8 cellular contexts compared by ENCODE assay signal in genomic region chr2:232632904-232633412, GRCh38. TPM values are rescaled to one million over a fixed set of nuclear protein-coding genes. Genes with fewer than 3 reads are reported as not detected.
DNase-seq lines count a peak whose midpoint lies in the region; ATAC-seq and TF ChIP-seq lines count a peak whose summit lies in the region.

No MANE protein-coding gene starts in this region.

- H3K27me3 Mint-ChIP-seq in naive thymus-derived CD4-positive, alpha-beta T cell: peaks cover 30 to 58% (median 49%) of the 10 kb centered on the region in 5 donors

- H3K27ac ChIP-seq in PC-9 (no peak overlapping the region), esophagus muscularis mucosa (replicated peaks in 1 of 4) (peak overlapping the region; percentile 65 to 83 (median 76))
- H3K27ac ChIP-seq in naive thymus-derived CD4-positive, alpha-beta T cell (ENCODE audit: low read depth, low read length): no peak overlapping the region

- ATAC-seq in naive thymus-derived CD4-positive, alpha-beta T cell: peak; percentile 26
- no peak for ATAC-seq in HG02623 (IDR thresholded peaks at IDR 0.05; ENCODE audit: unreplicated experiment)

- H3K4me2 ChIP-seq in PC-9: peak overlapping the region; percentile 93

- H3K27me3 ChIP-seq in PC-9 (ENCODE audit: insufficient read depth, low read depth) (peaks cover 16% of the 10 kb centered on the region), esophagus muscularis mucosa (peaks cover 9 to 76% (median 25%) of the 10 kb centered on the region in 4 donors)
- H3K27me3 ChIP-seq in naive thymus-derived CD4-positive, alpha-beta T cell (ENCODE audit: control insufficient read depth in 2 of 2, insufficient read depth in 2 of 2, low read length in 2 of 2): peaks cover 4 to 8% of the 10 kb centered on the region in 2 donors

- POLR2A ChIA-PET in PC-9 (lab: Charles Lee; ENCODE audit: unreplicated experiment): interaction anchor here (0.7 kb wide), 1 partner anchor 23 kb away, joined by 3 read pairs; no protein-coding TSS in a partner anchor
- POLR2A ChIA-PET in naive thymus-derived CD4-positive, alpha-beta T cell (lab: Charles Lee): interaction anchor here (0.6 kb wide), 1 partner anchor 771 kb away, joined by 3 read pairs; no protein-coding TSS in a partner anchor

- intact Hi-C loops in PC-9 (cut with micrococcal nuclease; ENCODE audit: unreplicated experiment): loop anchor here (1.0 kb wide), 1 partner anchor 22 kb away; no protein-coding TSS in a partner anchor
- intact Hi-C loops in esophagus muscularis mucosa (cut with DNase I): no loop called here
- intact Hi-C loops in naive thymus-derived CD4-positive, alpha-beta T cell (cut with micrococcal nuclease): loop anchor here in 1 of 2 donors (2.0 kb wide), 1 partner anchor 64 kb away; the partner anchor contains the start of gene GIGYF2

- TF ChIP-seq EP300 in esophagus muscularis mucosa (IDR thresholded peaks at IDR 0.05): no peak

- TF ChIP-seq CTCF in PC-9 (conservative IDR thresholded peaks at IDR 0.05): no peak
- TF ChIP-seq CTCF in esophagus muscularis mucosa (IDR thresholded peaks at IDR 0.05): no peak

- peaks cover 0 to 4% (median 0%) of the 10 kb centered on the region in 11 donors for H3K9me3 Mint-ChIP-seq in naive thymus-derived CD4-positive, alpha-beta T cell

- H2AFZ ChIP-seq in PC-9: peak overlapping the region; percentile 87

- H3K9me2 ChIP-seq in PC-9 (ENCODE audit: insufficient read depth): no peaks in the 10 kb centered on the region

- DNase-seq in DMS114 treated with DMSO at 0.1 percent for 48 hours (lab: John Stamatoyannopoulos, UW; ENCODE audit: unreplicated experiment): peak; percentile 21
- no peak for DNase-seq in PC-9
- no peak for DNase-seq in esophagus muscularis mucosa (ENCODE audit: extremely low spot score)
- no peak for DNase-seq in naive thymus-derived CD4-positive, alpha-beta T cell
- no peak for DNase-seq in retina
- no peak for DNase-seq in NCI-H526 treated with DMSO at 0.1 percent for 48 hours (lab: John Stamatoyannopoulos, UW)
- no peak for DNase-seq in NCI-H1092 treated with DMSO at 0.1 percent for 48 hours (lab: John Stamatoyannopoulos, UW)

- no peaks in the 10 kb centered on the region for H3F3A ChIP-seq in PC-9 (ENCODE audit: insufficient read depth, low read depth)

- peak overlapping the region; percentile 44 to 76 (median 60) for H3K4me3 Mint-ChIP-seq in naive thymus-derived CD4-positive, alpha-beta T cell

- CTCF ChIA-PET in PC-9 (lab: Charles Lee): interaction anchor here (1.7 kb wide), 1 partner anchor 22 kb away, joined by 4 read pairs; no protein-coding TSS in a partner anchor
- CTCF ChIA-PET in naive thymus-derived CD4-positive, alpha-beta T cell (lab: Charles Lee): interaction anchor here (0.6 kb wide), 1 partner anchor 614 kb away, joined by 3 read pairs; no protein-coding TSS in a partner anchor

- H3K27ac Mint-ChIP-seq in naive thymus-derived CD4-positive, alpha-beta T cell: peak overlapping the region in 1 of 9 donors; percentile 32

- H3K36me3 Mint-ChIP-seq in naive thymus-derived CD4-positive, alpha-beta T cell: peaks cover 0 to 5% (median 0%) of the 10 kb centered on the region in 5 donors

- H3K4me3 ChIP-seq in PC-9 (peak overlapping the region; percentile 90), esophagus muscularis mucosa (peak overlapping the region; percentile 57 to 78 (median 66))
- H3K4me3 ChIP-seq in naive thymus-derived CD4-positive, alpha-beta T cell (ENCODE audit: low read length): peak overlapping the region; percentile 47

- H4K20me1 ChIP-seq in PC-9 (ENCODE audit: insufficient read depth): no peaks in the 10 kb centered on the region

- H3K4me1 ChIP-seq in PC-9 (replicated peaks; ENCODE audit: insufficient read depth) (peaks cover 12% of the 10 kb centered on the region), esophagus muscularis mucosa (peaks cover 6 to 30% (median 28%) of the 10 kb centered on the region in 4 donors)
- peaks cover 5 to 7% of the 10 kb centered on the region in 2 donors for H3K4me1 ChIP-seq in naive thymus-derived CD4-positive, alpha-beta T cell (ENCODE audit: control insufficient read depth in 2 of 2, insufficient read depth in 2 of 2, low read length in 2 of 2)

- 4% methylated on average over 30 of the region's 40 CpGs for WGBS in esophagus muscularis mucosa

- no peaks in the 10 kb centered on the region for H3K79me2 ChIP-seq in PC-9 (ENCODE audit: low read depth)

- peaks cover 2 to 20% (median 9%) of the 10 kb centered on the region in 7 donors for H3K4me1 Mint-ChIP-seq in naive thymus-derived CD4-positive, alpha-beta T cell

- BruUV-seq in PC-9 (replicated peaks; lab: Mats Ljungman, UMichigan): TSS peak; percentile 86

- H3K9me3 ChIP-seq in PC-9 (ENCODE audit: insufficient read depth, low read depth) (no peaks in the 10 kb centered on the region), esophagus muscularis mucosa (no peaks in the 10 kb centered on the region)
- no peaks in the 10 kb centered on the region for H3K9me3 ChIP-seq in naive thymus-derived CD4-positive, alpha-beta T cell (ENCODE audit: control insufficient read depth in 2 of 3, low read length in 3 of 3)

- TF ChIP-seq POLR2A in esophagus muscularis mucosa (IDR thresholded peaks at IDR 0.05; ENCODE audit: low read depth): no peak

- H3K36me3 ChIP-seq in PC-9 (ENCODE audit: low read depth): no peaks in the 10 kb centered on the region
- H3K36me3 ChIP-seq in esophagus muscularis mucosa: no peaks in the 10 kb centered on the region
- H3K36me3 ChIP-seq in naive thymus-derived CD4-positive, alpha-beta T cell (ENCODE audit: control insufficient read depth in 2 of 3, insufficient read depth in 3 of 3, low read length in 3 of 3): no peaks in the 10 kb centered on the region

RNA-seq across cellular contexts. Expression of gene EFHD1, which starts 0.4 kb away (rescaled TPM):
- total RNA-seq in PC-9 (2021): 10.6 and 15.0 TPM in 2 replicates
- 10 to 100 TPM; 13.3 to 23.7 (median 15.3) TPM for total RNA-seq in esophagus muscularis mucosa
- 1 to 10 TPM in 4 of 5 experiments, under 1 TPM in 1; 0.70 to 2.9 (median 2.1) TPM for total RNA-seq in naive thymus-derived CD4-positive, alpha-beta T cell
- 1 to 10 TPM; 3.1 to 4.4 TPM for polyA plus RNA-seq in naive thymus-derived CD4-positive, alpha-beta T cell

Comparison
In these comparisons a context has a peak if more than half of its experiments do, and no peak if none do; other contexts are left out.
1. H3K27ac ChIP-seq: peak in esophagus muscularis mucosa (4 of 4); none in PC-9 (single experiment) and naive thymus-derived CD4-positive, alpha-beta T cell (single experiment).
2. Peak in every context shown above with its lines, with median percentiles within 50 percentile points of each other: H3K4me3 ChIP-seq.